Comparison of ENCODE assay signal across 13 cellular contexts in the genomic region with DNA sequence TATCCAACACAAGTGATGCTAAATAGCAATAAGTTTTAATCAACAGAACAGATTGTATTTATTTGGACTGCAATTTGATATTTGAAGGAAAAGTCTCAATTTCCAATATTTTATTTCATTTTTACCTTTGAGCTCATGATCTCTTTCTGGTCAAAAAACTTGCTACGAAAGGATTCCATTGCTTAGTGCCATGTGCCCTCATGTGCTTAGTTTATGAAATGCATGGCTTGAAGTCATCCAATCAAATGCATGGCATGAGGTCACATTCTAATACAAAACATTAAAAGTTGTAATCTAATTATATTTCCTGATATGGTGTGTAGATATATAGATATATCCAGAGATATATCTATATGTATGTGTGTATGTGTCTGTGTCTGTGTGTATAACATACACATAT.
DNase-seq lines count a peak whose midpoint lies in the region; ATAC-seq, FAIRE-seq and TF ChIP-seq lines count a peak whose summit lies in the region.
"Had no signal": no experiment of that assay in that cellular context is flagged by ENCODE, and none has a peak within 500 bp of the region (broad histone marks: within the 10 kb centered on the region; RNA-seq: fewer than 3 reads in every experiment).

No MANE protein-coding gene starts in this region.

- no peaks in the 10 kb centered on the region for H3K27me3 Mint-ChIP-seq in astrocyte (ENCODE audit: low read depth, unreplicated experiment)

- no peaks in the 10 kb centered on the region for H3K36me3 Mint-ChIP-seq in astrocyte (ENCODE audit: low read depth, unreplicated experiment)

- no peaks in the 10 kb centered on the region for H3K9me3 ChIP-seq in astrocyte (ENCODE audit: insufficient read depth, low read depth, low read length)
- H3K9me3 ChIP-seq: right atrium auricular region had no signal

- H3K27ac Mint-ChIP-seq in astrocyte (ENCODE audit: unreplicated experiment) = no peak overlapping the region

- TF ChIP-seq CTCF in GM13976 (IDR thresholded peaks at IDR 0.05; ENCODE audit: borderline replicate concordance, control extremely low read depth, extremely low read depth, insufficient read depth, missing control alignments) (peak; percentile 29), astrocyte (IDR thresholded peaks at IDR 0.05; ENCODE audit: insufficient read depth, low read depth, low read length) (peak; percentile 45)

- H3K4me3 ChIP-seq in astrocyte (ENCODE audit: insufficient read depth, low read depth, low read length) = no peak overlapping the region
- H3K4me3 ChIP-seq: right atrium auricular region had no signal

- H3K9me3 Mint-ChIP-seq in astrocyte (ENCODE audit: unreplicated experiment) = no peaks in the 10 kb centered on the region

- FAIRE-seq in astrocyte (lab: Jason Lieb, UNC) = no peak

- H3K4me3 Mint-ChIP-seq in astrocyte (ENCODE audit: unreplicated experiment) = no peak overlapping the region

- H3K36me3 ChIP-seq in astrocyte (ENCODE audit: insufficient read depth, low read length) = no peaks in the 10 kb centered on the region
- H3K36me3 ChIP-seq: right atrium auricular region had no signal

- no peak overlapping the region for H3K9ac ChIP-seq in astrocyte (ENCODE audit: low read length)

- no peak overlapping the region for H2AFZ ChIP-seq in astrocyte (ENCODE audit: low read depth, low read length)

- no peaks in the 10 kb centered on the region for H4K20me1 ChIP-seq in astrocyte (ENCODE audit: insufficient read depth, low read length)

- in situ Hi-C loops in GM13976 (cut with MboI; ENCODE audit: low sequenced_read_pairs, unreplicated experiment) = no loop called here

- H3K79me2 ChIP-seq in astrocyte (ENCODE audit: insufficient read depth, low read length) = no peaks in the 10 kb centered on the region

- ATAC-seq in GM21786 (IDR thresholded peaks at IDR 0.05; ENCODE audit: unreplicated experiment) = no peak
- ATAC-seq in GM21381 (IDR thresholded peaks at IDR 0.05; ENCODE audit: unreplicated experiment) = no peak
- ATAC-seq in HG03159 (IDR thresholded peaks at IDR 0.05; ENCODE audit: unreplicated experiment) = no peak

- H3K4me1 ChIP-seq in astrocyte (ENCODE audit: insufficient read depth, low read length) = no peaks in the 10 kb centered on the region
- H3K4me1 ChIP-seq: right atrium auricular region had no signal

- H3K4me2 ChIP-seq in astrocyte (ENCODE audit: low read length) = no peak overlapping the region

- DNase-seq in GM13976 (ENCODE audit: low spot score) (no peak), Kasumi-1 (lab: John Stamatoyannopoulos, UW) (peak; percentile 12 to 26), astrocyte (ENCODE audit: low read depth) (peak; percentile 2), myocyte (ENCODE audit: low read depth) (peak; percentile 41)
- DNase-seq: cortex of kidney, EL, H7, NCI-H1105 treated with DMSO at 0.1 percent for 48 hours, trophoblast cell had no signal

- H3K27ac ChIP-seq in astrocyte (ENCODE audit: low read depth, low read length) = no peak overlapping the region
- H3K27ac ChIP-seq: right atrium auricular region had no signal

- no peaks in the 10 kb centered on the region for H3K4me1 Mint-ChIP-seq in astrocyte (ENCODE audit: low read depth, unreplicated experiment)

- no peaks in the 10 kb centered on the region for H3K27me3 ChIP-seq in astrocyte (ENCODE audit: insufficient read depth, low read length)
- H3K27me3 ChIP-seq: right atrium auricular region had no signal
